Comparison of ENCODE assay signal across 8 cellular contexts in the genomic region with DNA sequence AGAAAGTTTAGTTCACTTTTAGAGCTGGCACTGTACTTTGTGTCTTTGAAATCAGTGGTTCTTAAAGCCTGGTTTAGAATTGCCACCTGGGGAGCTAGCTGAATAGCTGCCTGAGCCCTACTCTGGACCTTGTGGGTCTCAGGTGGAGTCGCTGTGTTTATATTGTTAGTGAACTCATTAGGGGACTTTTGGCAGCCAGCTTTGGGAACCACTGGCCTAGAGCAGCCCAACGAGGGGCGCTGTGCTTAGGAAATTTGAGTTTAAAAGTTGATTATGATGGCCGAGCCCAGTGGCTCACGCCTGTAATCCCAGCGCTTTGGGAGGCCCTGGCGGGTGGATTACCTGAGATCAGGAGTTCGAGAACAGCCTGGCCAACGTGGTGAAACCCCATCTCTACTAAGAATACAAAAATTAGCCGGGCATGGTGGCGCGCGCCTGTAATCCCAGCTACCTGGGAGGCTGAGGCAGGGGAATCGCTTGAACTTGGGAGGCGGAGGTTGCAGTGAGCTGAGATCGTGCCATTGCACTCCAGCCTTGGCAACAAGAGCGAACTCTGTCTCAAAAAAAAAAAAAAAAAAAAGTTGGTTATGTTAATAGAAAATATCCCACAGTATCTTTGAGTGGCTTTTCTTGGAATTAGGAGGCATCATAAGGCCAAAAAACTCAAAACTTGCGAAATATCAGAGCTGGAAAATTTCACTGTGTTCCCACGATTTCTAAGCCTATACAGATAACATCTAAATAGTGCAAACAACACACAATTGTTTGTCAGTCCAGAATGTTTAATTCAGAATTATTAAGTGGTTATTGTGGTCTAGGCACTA. TPM values are rescaled to one million over a fixed set of nuclear protein-coding genes. Genes with fewer than 3 reads are reported as not detected.
A peak's percentile ranks its signal among the peaks of the same experiment; 100 is the strongest.
DNase-seq lines count a peak whose midpoint lies in the region; ATAC-seq and TF ChIP-seq lines count a peak whose summit lies in the region.

No MANE protein-coding gene starts in this region.

- DNase-seq in CD14-positive monocyte (ENCODE audit: low spot score) (no peak), immature natural killer cell (no peak), NCI-H2107 (lab: John Stamatoyannopoulos, UW) (no peak), kidney tubule cell (ENCODE audit: low spot score) (no peak)

- H3K9me3 Mint-ChIP-seq in CD14-positive monocyte (no peaks in the 10 kb centered on the region), immature natural killer cell (no peaks in the 10 kb centered on the region)
- no peaks in the 10 kb centered on the region for H3K9me3 Mint-ChIP-seq in activated naive CD8-positive, alpha-beta T cell (ENCODE audit: low read depth)
- H3K9me3 Mint-ChIP-seq in stimulated activated naive CD8-positive, alpha-beta T cell treated with anti-CD3 and anti-CD28 coated beads, Interleukin-15, Interleukin-2, amounts not matched to agents 100 ng/mL and 50 ng/mL, for 24 hours, result no peaks in the 10 kb centered on the region

- ATAC-seq in GM19455 (IDR thresholded peaks at IDR 0.05; ENCODE audit: unreplicated experiment), result peak; percentile 17
- peak; percentile 6 for ATAC-seq in HG03571 (IDR thresholded peaks at IDR 0.05; ENCODE audit: unreplicated experiment)

- intact Hi-C loops in CD14-positive monocyte (cut with micrococcal nuclease), result loop anchor here in 1 of 2 donors (10.0 kb wide), 1 partner anchor 133 kb away; the partner anchor contains the start of gene BDP1

- TF ChIP-seq CTCF in CD14-positive monocyte (IDR thresholded peaks at IDR 0.05), result no peak

- H3K4me1 Mint-ChIP-seq in CD14-positive monocyte (peaks cover 32% of the 10 kb centered on the region), immature natural killer cell (peaks cover 41 to 63% of the 10 kb centered on the region in 2 donors)
- H3K4me1 Mint-ChIP-seq in activated naive CD8-positive, alpha-beta T cell (ENCODE audit: low read depth), result peaks cover 40% of the 10 kb centered on the region
- peaks cover 42% of the 10 kb centered on the region for H3K4me1 Mint-ChIP-seq in stimulated activated naive CD8-positive, alpha-beta T cell treated with anti-CD3 and anti-CD28 coated beads, Interleukin-15, Interleukin-2, amounts not matched to agents 100 ng/mL and 50 ng/mL, for 24 hours (ENCODE audit: low read depth)

- H3K36me3 Mint-ChIP-seq in CD14-positive monocyte (no peaks in the 10 kb centered on the region), immature natural killer cell (peaks cover 4 to 8% (median 6%) of the 10 kb centered on the region in 3 donors)
- H3K36me3 Mint-ChIP-seq in activated naive CD8-positive, alpha-beta T cell, result peaks cover 10% of the 10 kb centered on the region
- peaks cover 9% of the 10 kb centered on the region for H3K36me3 Mint-ChIP-seq in stimulated activated naive CD8-positive, alpha-beta T cell treated with anti-CD3 and anti-CD28 coated beads, Interleukin-15, Interleukin-2, amounts not matched to agents 100 ng/mL and 50 ng/mL, for 24 hours (ENCODE audit: low read depth)

- peak overlapping the region; percentile 98 to 100 for H3K4me3 Mint-ChIP-seq in CD14-positive monocyte
- peak overlapping the region; percentile 86 for H3K4me3 Mint-ChIP-seq in activated naive CD8-positive, alpha-beta T cell
- H3K4me3 Mint-ChIP-seq in immature natural killer cell, result peak overlapping the region; percentile 93 to 100 (median 99)
- peak overlapping the region; percentile 88 for H3K4me3 Mint-ChIP-seq in stimulated activated naive CD8-positive, alpha-beta T cell treated with anti-CD3 and anti-CD28 coated beads, Interleukin-15, Interleukin-2, amounts not matched to agents 100 ng/mL and 50 ng/mL, for 24 hours

- H3K27ac Mint-ChIP-seq in CD14-positive monocyte (peak overlapping the region; percentile 81 to 94 (median 87)), immature natural killer cell (peak overlapping the region; percentile 96 to 100 (median 99))
- H3K27ac Mint-ChIP-seq in activated naive CD8-positive, alpha-beta T cell, result peak overlapping the region; percentile 97
- H3K27ac Mint-ChIP-seq in stimulated activated naive CD8-positive, alpha-beta T cell treated with anti-CD3 and anti-CD28 coated beads, Interleukin-15, Interleukin-2, amounts not matched to agents 100 ng/mL and 50 ng/mL, for 24 hours, result peak overlapping the region; percentile 95

- peaks cover 0 to 2% (median 0%) of the 10 kb centered on the region in 3 donors for H3K27me3 Mint-ChIP-seq in CD14-positive monocyte (ENCODE audit: low read depth in 3 of 3)
- H3K27me3 Mint-ChIP-seq in activated naive CD8-positive, alpha-beta T cell, result no peaks in the 10 kb centered on the region
- H3K27me3 Mint-ChIP-seq in immature natural killer cell (ENCODE audit: low read depth in 3 of 3), result peaks cover 0 to 6% (median 6%) of the 10 kb centered on the region in 3 donors
- H3K27me3 Mint-ChIP-seq in stimulated activated naive CD8-positive, alpha-beta T cell treated with anti-CD3 and anti-CD28 coated beads, Interleukin-15, Interleukin-2, amounts not matched to agents 100 ng/mL and 50 ng/mL, for 24 hours, result no peaks in the 10 kb centered on the region

RNA-seq across cellular contexts. Expression of gene MCCC2, which starts 0.8 kb away (rescaled TPM):
- polyA plus RNA-seq in CD14-positive monocyte (10 to 100 TPM; 16.5 to 21.9 TPM), immature natural killer cell (10 to 100 TPM; 19.8 to 29.5 (median 25.1) TPM)
